Comparison of ENCODE assay signal across 1 cellular context in the genomic region with DNA sequence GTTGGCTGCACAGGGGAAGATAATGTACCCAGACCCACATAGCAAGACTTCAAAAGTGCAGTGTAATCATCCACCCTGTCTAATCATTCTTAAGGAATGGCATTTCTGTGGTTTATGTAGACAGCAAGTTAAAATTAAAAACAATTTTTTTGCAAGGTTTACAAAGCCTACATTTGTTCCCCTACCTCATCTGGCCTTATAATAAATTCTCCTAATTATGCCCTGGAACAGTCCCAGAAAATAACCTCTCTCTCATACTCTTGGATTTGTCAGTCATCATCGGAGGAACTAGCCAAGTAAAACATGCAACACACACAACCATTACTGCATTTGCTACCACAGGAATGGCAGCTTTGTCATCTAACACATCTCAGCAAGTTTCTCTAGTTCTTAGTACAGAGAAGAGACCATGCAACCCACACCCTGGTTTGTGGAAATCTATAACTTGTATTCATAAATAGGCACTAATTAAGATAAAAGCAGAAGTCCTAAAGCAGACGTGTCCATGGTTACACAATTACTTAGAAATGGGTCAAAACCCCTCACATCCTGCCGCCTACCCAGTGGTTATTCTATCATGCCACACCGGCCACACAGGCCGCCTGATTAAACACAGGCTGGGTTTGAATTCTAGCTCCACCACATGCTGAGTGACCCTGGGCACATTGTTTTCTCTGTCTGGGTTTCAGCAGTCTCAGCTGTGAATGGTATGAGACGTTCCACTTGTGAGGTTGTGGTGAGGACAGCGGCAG.
TF ChIP-seq lines count a peak whose summit lies in the region.

No MANE protein-coding gene starts in this region.

TF ChIP-seq in Ishikawa, 13 proteins besides CTCF, POLR2A, EP300 and RAD21 (continued from another document):
- TF ChIP-seq, protein P1, sequence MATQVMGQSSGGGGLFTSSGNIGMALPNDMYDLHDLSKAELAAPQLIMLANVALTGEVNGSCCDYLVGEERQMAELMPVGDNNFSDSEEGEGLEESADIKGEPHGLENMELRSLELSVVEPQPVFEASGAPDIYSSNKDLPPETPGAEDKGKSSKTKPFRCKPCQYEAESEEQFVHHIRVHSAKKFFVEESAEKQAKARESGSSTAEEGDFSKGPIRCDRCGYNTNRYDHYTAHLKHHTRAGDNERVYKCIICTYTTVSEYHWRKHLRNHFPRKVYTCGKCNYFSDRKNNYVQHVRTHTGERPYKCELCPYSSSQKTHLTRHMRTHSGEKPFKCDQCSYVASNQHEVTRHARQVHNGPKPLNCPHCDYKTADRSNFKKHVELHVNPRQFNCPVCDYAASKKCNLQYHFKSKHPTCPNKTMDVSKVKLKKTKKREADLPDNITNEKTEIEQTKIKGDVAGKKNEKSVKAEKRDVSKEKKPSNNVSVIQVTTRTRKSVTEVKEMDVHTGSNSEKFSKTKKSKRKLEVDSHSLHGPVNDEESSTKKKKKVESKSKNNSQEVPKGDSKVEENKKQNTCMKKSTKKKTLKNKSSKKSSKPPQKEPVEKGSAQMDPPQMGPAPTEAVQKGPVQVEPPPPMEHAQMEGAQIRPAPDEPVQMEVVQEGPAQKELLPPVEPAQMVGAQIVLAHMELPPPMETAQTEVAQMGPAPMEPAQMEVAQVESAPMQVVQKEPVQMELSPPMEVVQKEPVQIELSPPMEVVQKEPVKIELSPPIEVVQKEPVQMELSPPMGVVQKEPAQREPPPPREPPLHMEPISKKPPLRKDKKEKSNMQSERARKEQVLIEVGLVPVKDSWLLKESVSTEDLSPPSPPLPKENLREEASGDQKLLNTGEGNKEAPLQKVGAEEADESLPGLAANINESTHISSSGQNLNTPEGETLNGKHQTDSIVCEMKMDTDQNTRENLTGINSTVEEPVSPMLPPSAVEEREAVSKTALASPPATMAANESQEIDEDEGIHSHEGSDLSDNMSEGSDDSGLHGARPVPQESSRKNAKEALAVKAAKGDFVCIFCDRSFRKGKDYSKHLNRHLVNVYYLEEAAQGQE (IDR thresholded peaks at IDR 0.05; ENCODE audit: low read depth) = no peak
